Comparison of ENCODE assay signal across 1 cellular context in genomic region chr1:48526045-48526714, GRCh38.
A peak's percentile ranks its signal among the peaks of the same experiment; 100 is the strongest.
TF ChIP-seq lines count a peak whose summit lies in the region.

No MANE protein-coding gene starts in this region.

TF ChIP-seq in HEK293, 187 proteins besides CTCF, POLR2A, EP300 and RAD21 (continued from another document):
- peak; percentile 77 for TF ChIP-seq PRDM10 (tag by site-specific recombination; IDR thresholded peaks at IDR 0.05)
- no peak for TF ChIP-seq ZNF23 (tag by site-specific recombination; IDR thresholded peaks at IDR 0.05; ENCODE audit: borderline replicate concordance)
- TF ChIP-seq ZNF362 (tag by site-specific recombination; IDR thresholded peaks at IDR 0.05): no peak
- TF ChIP-seq ZNF501 (tag by site-specific recombination; IDR thresholded peaks at IDR 0.05): no peak
- TF ChIP-seq KLF1 (tag by site-specific recombination; IDR thresholded peaks at IDR 0.05): no peak
- no peak for TF ChIP-seq ZNF391 (tag by site-specific recombination; IDR thresholded peaks at IDR 0.05; ENCODE audit: borderline replicate concordance, low read depth)
- TF ChIP-seq INSM2 (tag by site-specific recombination; IDR thresholded peaks at IDR 0.05): no peak
- no peak for TF ChIP-seq ZNF133 (tag by site-specific recombination; IDR thresholded peaks at IDR 0.05)
- no peak for TF ChIP-seq ZNF138 (tag by site-specific recombination; IDR thresholded peaks at IDR 0.05; ENCODE audit: borderline replicate concordance)
- no peak for TF ChIP-seq HOXA7 (CRISPR knock-in tag; IDR thresholded peaks at IDR 0.05; ENCODE audit: borderline replicate concordance)
- peak; percentile 64; the same call in 1 of the 2 replicates for TF ChIP-seq ZNF600 (tag by site-specific recombination; IDR thresholded peaks at IDR 0.05)
- TF ChIP-seq ZNF785 (tag by site-specific recombination; IDR thresholded peaks at IDR 0.05): no peak
- TF ChIP-seq TCF7L2 (IDR thresholded peaks at IDR 0.05; ENCODE audit: borderline replicate concordance, low read depth, low read length): no peak
- no peak for TF ChIP-seq ZNF548 (tag by site-specific recombination; IDR thresholded peaks at IDR 0.05)
- TF ChIP-seq ZNF791 (tag by site-specific recombination; IDR thresholded peaks at IDR 0.05): no peak
- TF ChIP-seq ZBTB21 (tag by site-specific recombination; IDR thresholded peaks at IDR 0.05): peak; percentile 45; the same call in 1 of the 2 replicates
- TF ChIP-seq ZSCAN16 (tag by site-specific recombination; IDR thresholded peaks at IDR 0.05): no peak
- no peak for TF ChIP-seq ZNF76 (tag by site-specific recombination; IDR thresholded peaks at IDR 0.05; ENCODE audit: borderline replicate concordance, low read depth)
- no peak for TF ChIP-seq ZNF623 (tag by site-specific recombination; IDR thresholded peaks at IDR 0.05)
- TF ChIP-seq ZNF223 (tag by site-specific recombination; IDR thresholded peaks at IDR 0.05): no peak
- no peak for TF ChIP-seq ZBTB6 (tag by site-specific recombination; IDR thresholded peaks at IDR 0.05)
- no peak for TF ChIP-seq ZNF747 (tag by site-specific recombination; IDR thresholded peaks at IDR 0.05)
